17 cellular contexts compared by ENCODE assay signal in genomic region chr14:105357626-105358025, GRCh38. TPM values are rescaled to one million over a fixed set of nuclear protein-coding genes. Genes with fewer than 3 reads are reported as not detected.
DNase-seq lines count a peak whose midpoint lies in the region; ATAC-seq, FAIRE-seq and TF ChIP-seq lines count a peak whose summit lies in the region.
"Had no signal": no experiment of that assay in that cellular context is flagged by ENCODE, and none has a peak within 500 bp of the region (broad histone marks: within the 10 kb centered on the region; RNA-seq: fewer than 3 reads in every experiment).

No MANE protein-coding gene starts in this region.

- H2AK5ac ChIP-seq in H1 (ENCODE audit: low read depth, low read length): no peak overlapping the region
- H2AK5ac ChIP-seq in neuronal stem cell (ENCODE audit: low read depth, low read length): peak overlapping the region; percentile 63

- CTCF ChIA-PET in H1 (lab: Charles Lee; ENCODE audit: partially characterized antibody): interaction anchor here (0.7 to 1.4 kb wide), 2 partner anchors 14 to 50 kb away, joined by 3 read pairs; no protein-coding TSS in a partner anchor

- H3K79me2 ChIP-seq in H1 (ENCODE audit: control insufficient read depth in 1 of 2, insufficient read depth in 2 of 2, low read length in 2 of 2): no peaks in the 10 kb centered on the region

- no peak overlapping the region for H2BK5ac ChIP-seq in H1 (ENCODE audit: low read depth, low read length)
- H2BK5ac ChIP-seq in neuronal stem cell (ENCODE audit: low read length): no peak overlapping the region

- no peak overlapping the region for H3K23ac ChIP-seq in H1 (ENCODE audit: insufficient read length)
- peak overlapping the region; percentile 80 for H3K23ac ChIP-seq in neuronal stem cell (ENCODE audit: low read depth, low read length, poor library complexity)

- H3K9ac ChIP-seq in H1 (replicated peaks in 1 of 4; ENCODE audit: extremely low read depth in 1 of 4, low read depth in 3 of 4, low read length in 3 of 4) (no peak overlapping the region), neuronal stem cell (ENCODE audit: low read depth, low read length, poor library complexity) (no peak overlapping the region)

- H4K91ac ChIP-seq in H1 (replicated peaks; ENCODE audit: insufficient read length, low read length): no peak overlapping the region
- no peak overlapping the region for H4K91ac ChIP-seq in neuronal stem cell (ENCODE audit: low read depth, low read length, poor library complexity)

- 94% methylated on average over 17 of the region's 17 CpGs; no CpG with 5 or more reads in 1 of the 2 experiments for WGBS in H1 (ENCODE audit: extremely low coverage in 1 of 2, insufficient coverage in 1 of 2, insufficient read length in 1 of 2, insufficient replicate concordance in 2 of 2, low coverage in 1 of 2, low lambda C conversion rate in 2 of 2, missing lambda C conversion rate in 1 of 2), 2 experiments
- no CpG with 5 or more reads among the region's 17 CpGs for WGBS in neuronal stem cell (ENCODE audit: extremely low coverage in 2 of 2, insufficient read length in 2 of 2, insufficient replicate concordance in 1 of 2), 2 donors
- 96 to 99% methylated on average over 16 to 17 of the region's 17 CpGs for WGBS in upper lobe of left lung, 2 donors

- no peaks in the 10 kb centered on the region for H3K23me2 ChIP-seq in H1 (ENCODE audit: low read depth, low read length)

- TF ChIP-seq POLR2A in H1 (IDR thresholded peaks at IDR 0.05; ENCODE audit: control extremely low read depth in 1 of 2, low read depth in 2 of 2, low read length in 2 of 2) (no peak), upper lobe of left lung (IDR thresholded peaks at IDR 0.05) (no peak)

- no peaks in the 10 kb centered on the region for H3K79me1 ChIP-seq in H1 (ENCODE audit: low read depth, low read length)
- H3K79me1 ChIP-seq in neuronal stem cell (ENCODE audit: low read depth, low read length): no peaks in the 10 kb centered on the region

- H4K20me1 ChIP-seq in H1 (replicated peaks in 1 of 2; ENCODE audit: control insufficient read depth in 1 of 2, insufficient read depth in 2 of 2, low read length in 2 of 2): peaks cover 0 to 16% of the 10 kb centered on the region in 2 experiments

- H3K4me2 ChIP-seq in H1 (ENCODE audit: insufficient read depth in 1 of 2, low read depth in 2 of 2, low read length in 2 of 2): no peak overlapping the region
- no peak overlapping the region for H3K4me2 ChIP-seq in neuronal stem cell (ENCODE audit: insufficient read depth, low read length, poor library complexity, severe bottlenecking)
- H3K4me2 ChIP-seq: A549, GM23338 had no signal

- TF ChIP-seq CTCF in H1 (IDR thresholded peaks at IDR 0.05; ENCODE audit: control extremely low read depth in 1 of 3, insufficient read depth in 1 of 3, low read depth in 1 of 3, low read length in 3 of 3) (no peak), upper lobe of left lung (IDR thresholded peaks at IDR 0.05) (no peak)

- no peaks in the 10 kb centered on the region for H3K9me3 ChIP-seq in H1 (ENCODE audit: insufficient read depth in 2 of 2, low read depth in 1 of 2, low read length in 1 of 2)
- no peaks in the 10 kb centered on the region for H3K9me3 ChIP-seq in neuronal stem cell (replicated peaks in 1 of 2; ENCODE audit: control insufficient read depth in 2 of 2, insufficient read depth in 1 of 2, low read depth in 1 of 2, low read length in 2 of 2)
- no peaks in the 10 kb centered on the region for H3K9me3 ChIP-seq in upper lobe of left lung
- H3K9me3 ChIP-seq: A549, BE2C had no signal

- H3K36me3 ChIP-seq in H1 (ENCODE audit: control insufficient read depth in 2 of 4, insufficient read depth in 4 of 4, low read length in 3 of 4) (no peaks in the 10 kb centered on the region; a peak in 1 of 8 replicates), neuronal stem cell (replicated peaks in 1 of 2; ENCODE audit: control insufficient read depth in 2 of 2, insufficient read depth in 2 of 2, low read length in 2 of 2) (peaks cover 3 to 33% of the 10 kb centered on the region in 2 donors), upper lobe of left lung (peaks cover 4 to 38% (median 30%) of the 10 kb centered on the region in 4 donors)
- H3K36me3 ChIP-seq: BE2C had no signal

- no peak overlapping the region for H3K4ac ChIP-seq in H1 (replicated peaks; ENCODE audit: insufficient read length, low read depth, low read length)
- peak overlapping the region; percentile 76 for H3K4ac ChIP-seq in neuronal stem cell (ENCODE audit: low read length)

- FAIRE-seq in H1 (lab: Jason Lieb, UNC): no peak
- FAIRE-seq: A549, GM12878, GM18507 had no signal

- H2BK15ac ChIP-seq in H1 (ENCODE audit: low read length): no peak overlapping the region
- H2BK15ac ChIP-seq in neuronal stem cell (ENCODE audit: low read length): peak overlapping the region; percentile 49

- POLR2A ChIA-PET in H1 (lab: Charles Lee; ENCODE audit: partially characterized antibody): interaction anchor here (1.5 kb wide), 1 partner anchor 37 kb away, joined by 4 read pairs; no protein-coding TSS in a partner anchor

- no peak overlapping the region for H2BK120ac ChIP-seq in H1 (replicated peaks; ENCODE audit: low read depth, low read length)
- H2BK120ac ChIP-seq in neuronal stem cell (ENCODE audit: low read depth, low read length): no peak overlapping the region

- ATAC-seq in esophagus mucosa (peak; percentile 13), upper lobe of left lung (ENCODE audit: low FRiP score in 2 of 2) (peak; percentile 17 to 28), HG03135 (IDR thresholded peaks at IDR 0.05; ENCODE audit: unreplicated experiment) (no peak), GM19395 (IDR thresholded peaks at IDR 0.05; ENCODE audit: unreplicated experiment) (no peak)
- ATAC-seq: A549, GM12878 had no signal

- H3K4me3 ChIP-seq in H1 (ENCODE audit: extremely low read depth in 1 of 4, insufficient read depth in 2 of 4, low read depth in 3 of 4, low read length in 4 of 4) (no peak overlapping the region), neuronal stem cell (ENCODE audit: low read length in 2 of 2) (no peak overlapping the region), upper lobe of left lung (no peak overlapping the region)
- H3K4me3 ChIP-seq: A549, GM12878, GM23338 had no signal

- H3K56ac ChIP-seq in H1 (replicated peaks; ENCODE audit: insufficient read length, low read depth, low read length): no peak overlapping the region

- H2BK20ac ChIP-seq in H1 (ENCODE audit: low read length): no peak overlapping the region

- H3K27me3 ChIP-seq in H1 (replicated peaks in 1 of 4; ENCODE audit: control insufficient read depth in 3 of 4, extremely low read depth in 1 of 4, insufficient read depth in 3 of 4, low read length in 3 of 4) (no peaks in the 10 kb centered on the region), neuronal stem cell (ENCODE audit: control insufficient read depth in 3 of 3, insufficient read depth in 3 of 3, low read depth in 1 of 3, low read length in 3 of 3) (no peaks in the 10 kb centered on the region), upper lobe of left lung (no peaks in the 10 kb centered on the region)
- H3K27me3 ChIP-seq: BE2C had no signal

- H4K8ac ChIP-seq in H1 (ENCODE audit: extremely low read depth, insufficient read depth, low read length) (peak overlapping the region; percentile 57), neuronal stem cell (ENCODE audit: low read depth, low read length) (no peak overlapping the region)

- no peak overlapping the region for H2AFZ ChIP-seq in H1 (ENCODE audit: low read length)
- no peak overlapping the region for H2AFZ ChIP-seq in neuronal stem cell (ENCODE audit: low read length)
- H2AFZ ChIP-seq: GM23338 had no signal

- TF ChIP-seq RAD21 in H1 (IDR thresholded peaks at IDR 0.05 in 1 of 2, conservative IDR thresholded peaks at IDR 0.05 in 1 of 2; ENCODE audit: low read depth in 2 of 2, low read length in 2 of 2): no peak

- no peak for DNase-seq in H1 (ENCODE audit: low read depth in 1 of 2, low spot score in 2 of 2)
- DNase-seq in neuronal stem cell (ENCODE audit: low spot score): no peak
- DNase-seq in upper lobe of left lung: peak in 1 of 2 donors; percentile 59
- no peak for DNase-seq in activated CD8-positive, alpha-beta memory T cell treated with anti-CD3 and anti-CD28 coated beads, Interleukin-2, amount 50 U/mL, for 4 hours
- DNase-seq: CD4-positive, alpha-beta memory T cell; DMS79; H9 had no signal

- TF ChIP-seq EP300 in H1 (IDR thresholded peaks at IDR 0.05; ENCODE audit: borderline replicate concordance in 1 of 2, low read depth in 2 of 2, low read length in 2 of 2) (no peak), upper lobe of left lung (IDR thresholded peaks at IDR 0.05) (no peak)

- H2BK12ac ChIP-seq in H1 (ENCODE audit: low read depth, low read length): no peak overlapping the region
- peak overlapping the region; percentile 73 for H2BK12ac ChIP-seq in neuronal stem cell (ENCODE audit: low read length)

- H4K5ac ChIP-seq in H1 (ENCODE audit: insufficient read length, low read depth, low read length): no peak overlapping the region

- no peak overlapping the region for H3K27ac ChIP-seq in H1 (ENCODE audit: low read depth, low read length)
- no peak overlapping the region for H3K27ac ChIP-seq in neuronal stem cell (replicated peaks; ENCODE audit: low read length)
- no peak overlapping the region for H3K27ac ChIP-seq in upper lobe of left lung
- H3K27ac ChIP-seq: A549, C4-2B had no signal

- H3K14ac ChIP-seq in H1 (ENCODE audit: insufficient read length) (no peak overlapping the region), neuronal stem cell (ENCODE audit: low read length) (peak overlapping the region; percentile 82)

- H3K4me1 ChIP-seq in H1 (replicated peaks in 1 of 4; ENCODE audit: control insufficient read depth in 3 of 4, insufficient read depth in 4 of 4, low read length in 3 of 4) (peaks cover 0 to 11% (median 3%) of the 10 kb centered on the region in 4 experiments; a peak in 5 of 7 replicates), neuronal stem cell (ENCODE audit: control insufficient read depth in 2 of 2, insufficient read depth in 1 of 2, low read depth in 1 of 2, low read length in 2 of 2) (peaks cover 0 to 9% of the 10 kb centered on the region in 2 donors), upper lobe of left lung (no peaks in the 10 kb centered on the region)
- H3K4me1 ChIP-seq: A549, BE2C had no signal

- H3K18ac ChIP-seq in H1 (ENCODE audit: extremely low read depth, low read length) (no peak overlapping the region), neuronal stem cell (ENCODE audit: low read length) (peak overlapping the region; percentile 87)

RNA-seq across cellular contexts. Expression of gene TEX22, which starts 40.7 kb away (rescaled TPM):
- total RNA-seq in H1 (2021; fragmentation: NEBNext Ultra II Directional; extraction: Animal tissue kit (Norgen Biotek cat#: 25700)): 0.39 and 0.82 TPM in 2 replicates
- 0.24 and 0.67 TPM in 2 replicates for polyA plus RNA-seq in H1 (2011; rRNA removed)
- 0.70 TPM for polyA plus RNA-seq in H1 (2011; cell fraction: cytosol; rRNA removed)
- 5.9 TPM for polyA plus RNA-seq in H1 (2011; cell fraction: nucleus; rRNA removed)
- 0.28 to 0.54 TPM (median 0.42 TPM) in 4 replicates for polyA plus RNA-seq in H1 (2012, experiment 1 of 2)
- 0.05 TPM for polyA plus RNA-seq in H1 (2012, experiment 2 of 2)
- polyA plus RNA-seq in H1 (2013, experiment 1 of 2): 0.14 TPM
- polyA plus RNA-seq in H1 (2013, experiment 2 of 2): 0.07 TPM
- 0.10 and 0.16 TPM in 2 replicates for polyA minus RNA-seq in H1 (2011; rRNA and poly(A)+ RNA removed)
- polyA minus RNA-seq in H1 (2011; cell fraction: cytosol; rRNA and poly(A)+ RNA removed): not detected
- 1.5 TPM for polyA minus RNA-seq in H1 (2011; cell fraction: nucleus; rRNA and poly(A)+ RNA removed)
- 2.0 TPM for total RNA-seq in esophagus mucosa
- polyA plus RNA-seq in neuronal stem cell (2013, experiment 1 of 2): 0.21 TPM
- polyA plus RNA-seq in neuronal stem cell (2013, experiment 2 of 2): 0.21 TPM
- 1 to 10 TPM in 3 of 6 donors, not detected in 3; 1.2 to 2.1 (median 1.9) TPM for total RNA-seq in upper lobe of left lung
- total RNA-seq: HT1080 had no signal
- polyA plus RNA-seq: CD4-positive, alpha-beta memory T cell had no signal

RNA-seq across cellular contexts. Expression of gene PACS2, which starts 43.1 kb away (rescaled TPM):
- total RNA-seq in H1 (2021; fragmentation: NEBNext Ultra II Directional; extraction: Animal tissue kit (Norgen Biotek cat#: 25700)): 62.3 and 62.8 TPM in 2 replicates
- 38.0 and 65.4 TPM in 2 replicates for polyA plus RNA-seq in H1 (2011; rRNA removed)
- 57.3 TPM for polyA plus RNA-seq in H1 (2011; cell fraction: cytosol; rRNA removed)
- polyA plus RNA-seq in H1 (2011; cell fraction: nucleus; rRNA removed): 306 TPM
- 54.5 to 72.8 TPM (median 68.7 TPM) in 4 replicates for polyA plus RNA-seq in H1 (2012, experiment 1 of 2)
- polyA plus RNA-seq in H1 (2012, experiment 2 of 2): 42.3 TPM
- 35.8 TPM for polyA plus RNA-seq in H1 (2013, experiment 1 of 2)
- polyA plus RNA-seq in H1 (2013, experiment 2 of 2): 33.2 TPM
- polyA minus RNA-seq in H1 (2011; rRNA and poly(A)+ RNA removed): 28.2 and 33.0 TPM in 2 replicates
- polyA minus RNA-seq in H1 (2011; cell fraction: cytosol; rRNA and poly(A)+ RNA removed): 49.0 TPM
- 88.7 TPM for polyA minus RNA-seq in H1 (2011; cell fraction: nucleus; rRNA and poly(A)+ RNA removed)
- total RNA-seq in esophagus mucosa (24.9 TPM), upper lobe of left lung (100 to 1,000 TPM in 2 of 6 donors, 10 to 100 TPM in 4; 53.4 to 204 (median 86.5) TPM)
- 33.5 TPM for polyA plus RNA-seq in neuronal stem cell (2013, experiment 1 of 2)
- 32.3 TPM for polyA plus RNA-seq in neuronal stem cell (2013, experiment 2 of 2)

RNA-seq across cellular contexts. Expression of gene BRF1, which starts 56.8 kb away (rescaled TPM):
- 18.3 and 18.5 TPM in 2 replicates for total RNA-seq in H1 (2021; fragmentation: NEBNext Ultra II Directional; extraction: Animal tissue kit (Norgen Biotek cat#: 25700))
- 7.7 and 12.5 TPM in 2 replicates for polyA plus RNA-seq in H1 (2011; rRNA removed)
- polyA plus RNA-seq in H1 (2011; cell fraction: cytosol; rRNA removed): 11.1 TPM
- 32.8 TPM for polyA plus RNA-seq in H1 (2011; cell fraction: nucleus; rRNA removed)
- polyA plus RNA-seq in H1 (2012, experiment 1 of 2): 11.4 to 15.6 TPM (median 13.1 TPM) in 4 replicates
- 7.8 TPM for polyA plus RNA-seq in H1 (2012, experiment 2 of 2)
- polyA plus RNA-seq in H1 (2013, experiment 1 of 2): 9.6 TPM
- polyA plus RNA-seq in H1 (2013, experiment 2 of 2): 8.4 TPM
- 10.3 and 11.4 TPM in 2 replicates for polyA minus RNA-seq in H1 (2011; rRNA and poly(A)+ RNA removed)
- 15.4 TPM for polyA minus RNA-seq in H1 (2011; cell fraction: cytosol; rRNA and poly(A)+ RNA removed)
- 35.1 TPM for polyA minus RNA-seq in H1 (2011; cell fraction: nucleus; rRNA and poly(A)+ RNA removed)
- total RNA-seq in esophagus mucosa (11.7 TPM), upper lobe of left lung (100 to 1,000 TPM in 1 of 6 donors, 10 to 100 TPM in 5; 38.6 to 195 (median 52.7) TPM)
- polyA plus RNA-seq in neuronal stem cell (2013, experiment 1 of 2): 14.0 TPM
- polyA plus RNA-seq in neuronal stem cell (2013, experiment 2 of 2): 14.3 TPM

Comparison
In these comparisons a context has a peak if more than half of its experiments do, and no peak if none do; other contexts are left out.
1. ATAC-seq: peak in esophagus mucosa (single experiment) and upper lobe of left lung (2 of 2); none in HG03135 (single experiment) and GM19395 (single experiment).